ENCODE assay signal across 26 cellular contexts in genomic region chr5:172305380-172305779, GRCh38.
"Had no signal": no experiment of that assay in that cellular context is flagged by ENCODE, and none has a peak within 500 bp of the region (broad histone marks: within the 10 kb centered on the region; RNA-seq: fewer than 3 reads in every experiment).

No MANE protein-coding gene starts in this region.

- H3K27ac ChIP-seq: stomach, suprapubic skin, testis, thoracic aorta, thyroid gland, tibial artery, tibial nerve, transverse colon, upper lobe of left lung, upper lobe of right lung, uterus, vagina had no signal

- H3K9me3 ChIP-seq: suprapubic skin, testis, thyroid gland, transverse colon, upper lobe of right lung, uterus, vagina had no signal

- FAIRE-seq: urothelium cell line had no signal

- H3K4me1 ChIP-seq: stomach, suprapubic skin, testis, thyroid gland, tibial nerve, transverse colon, upper lobe of left lung, upper lobe of right lung, uterus, vagina had no signal

- DNase-seq: stimulated activated CD4-positive, alpha-beta T cell treated with anti-CD3 and anti-CD28 coated beads, Interleukin-2, amount 100 ng/mL, for 48 hours; stimulated activated CD4-positive, alpha-beta T cell treated with anti-CD3 and anti-CD28 coated beads, Interleukin-4, amount 100 ng/mL, for 1 hour; stimulated activated CD4-positive, alpha-beta T cell treated with anti-CD3 and anti-CD28 coated beads, Interleukin-4, amount 100 ng/mL, for 24 hours; stimulated activated CD4-positive, alpha-beta T cell treated with anti-CD3 and anti-CD28 coated beads, Interleukin-4, amount 100 ng/mL, for 4 hours; stimulated activated CD8-positive, alpha-beta memory T cell treated with anti-CD3 and anti-CD28 coated beads, Interleukin-4, amount 100 ng/mL, for 48 hours; stimulated activated naive B cell treated with anti-CD40 and anti-IgM and Interleukin-4, amounts not matched to agents 10 μg/mL and 1 μg/mL and 100 μg/mL, for 72 hours; stimulated activated naive CD4-positive, alpha-beta T cell; stimulated activated naive CD4-positive, alpha-beta T cell treated with Interleukin-2 at 50 U/mL for 16 hours; stimulated activated naive CD8-positive, alpha-beta T cell treated with anti-CD3 and anti-CD28 coated beads, Interleukin-15, amount 100 ng/mL, for 72 hours; stimulated activated naive CD8-positive, alpha-beta T cell treated with anti-CD3 and anti-CD28 coated beads, Interleukin-15, Interleukin-2, amounts not matched to agents 100 U/mL and 50 U/mL, for 24 hours; stomach; substantia nigra; testis; thyroid gland; tibial artery; transverse colon; upper lobe of left lung; upper lobe of right lung; uterus had no signal

- ATAC-seq: stimulated activated effector memory CD8-positive, alpha-beta T cell treated with anti-CD3 and anti-CD28 coated beads, Interleukin-12 subunit alpha, Interleukin-12 subunit beta, amount 100 ng/mL, for 72 hours; stimulated activated memory B cell treated with anti-CD40 and anti-IgM and Interleukin-4, amounts not matched to agents 10 μg/mL and 1 μg/mL and 100 μg/mL, for 72 hours; stimulated activated naive B cell treated with anti-CD40 and anti-IgM and Interleukin-4, amounts not matched to agents 10 μg/mL and 1 μg/mL and 100 μg/mL, for 72 hours; stimulated activated naive CD8-positive, alpha-beta T cell treated with anti-CD3 and anti-CD28 coated beads, Interleukin-15, amount 100 ng/mL, for 72 hours; stimulated activated naive CD8-positive, alpha-beta T cell treated with anti-CD3 and anti-CD28 coated beads, Interleukin-15, Interleukin-2, amounts not matched to agents 100 U/mL and 50 U/mL, for 24 hours; upper lobe of right lung had no signal

- H3K36me3 ChIP-seq: stomach, suprapubic skin, thoracic aorta, thyroid gland, tibial artery, tibial nerve, transverse colon, upper lobe of left lung, upper lobe of right lung, uterus, vagina had no signal

- H3K4me3 ChIP-seq: stomach, suprapubic skin, testis, thoracic aorta, thyroid gland, tibial artery, tibial nerve, transverse colon, upper lobe of left lung, upper lobe of right lung, uterus, vagina had no signal

- H3K27me3 ChIP-seq: stomach, suprapubic skin, testis, thyroid gland, tibial artery, tibial nerve, transverse colon, upper lobe of left lung, upper lobe of right lung, uterus, vagina had no signal
